In genomic region chr10:30436200-30436599, GRCh38 we compare ENCODE assay signal across 8 cellular contexts. TPM values are rescaled to one million over a fixed set of nuclear protein-coding genes. Genes with fewer than 3 reads are reported as not detected.
DNase-seq lines count a peak whose midpoint lies in the region; ATAC-seq and TF ChIP-seq lines count a peak whose summit lies in the region.

No MANE protein-coding gene starts in this region.

- H3K9me3 Mint-ChIP-seq in dendritic cell treated with granulocyte-macrophage colony-stimulating factor and Interleukin-4, amounts not matched to agents 40 ng/mL and 50 ng/mL, for 4 days, result no peaks in the 10 kb centered on the region

- peak overlapping the region; percentile 89 for H3K4me2 ChIP-seq in PC-3 (ENCODE audit: low read length)

- H3K9ac ChIP-seq in PC-3 (ENCODE audit: low read length), result peak overlapping the region; percentile 72
- H3K9ac ChIP-seq in mucosa of rectum (ENCODE audit: low read depth in 1 of 2, low read length in 2 of 2), result peak overlapping the region; percentile 61 to 66

- DNase-seq in NCI-H748 (lab: John Stamatoyannopoulos, UW; ENCODE audit: unreplicated experiment) (peak; percentile 4), NCI-H748 treated with DMSO at 0.1 percent for 48 hours (lab: John Stamatoyannopoulos, UW) (no peak), PC-3 (peak; percentile 64)

- H3K27ac ChIP-seq in PC-3 (ENCODE audit: low read length) (peak overlapping the region; percentile 86), mucosa of rectum (ENCODE audit: low read depth in 2 of 2, low read length in 2 of 2) (peak overlapping the region; percentile 50 to 59)

- peak overlapping the region; percentile 97 for H3K27ac Mint-ChIP-seq in dendritic cell treated with granulocyte-macrophage colony-stimulating factor and Interleukin-4, amounts not matched to agents 40 ng/mL and 50 ng/mL, for 4 days

- TF ChIP-seq CTCF in PC-3 (conservative IDR thresholded peaks at IDR 0.05; ENCODE audit: low read depth, low read length), result no peak

- CTCF ChIA-PET in PC-3 (lab: Charles Lee), result interaction anchor here (0.6 kb wide), 1 partner anchor 77 kb away, joined by 6 read pairs; no protein-coding TSS in a partner anchor

- peaks cover 68% of the 10 kb centered on the region for H3K4me1 Mint-ChIP-seq in dendritic cell treated with granulocyte-macrophage colony-stimulating factor and Interleukin-4, amounts not matched to agents 40 ng/mL and 50 ng/mL, for 4 days (ENCODE audit: low read depth)

- no peaks in the 10 kb centered on the region for H3K9me2 ChIP-seq in PC-3 (replicated peaks; ENCODE audit: low read length)

- H3K36me3 ChIP-seq in PC-3 (ENCODE audit: low read depth, low read length) (peaks cover 5% of the 10 kb centered on the region; the same call in 1 of the 2 replicates), mucosa of rectum (ENCODE audit: control insufficient read depth in 2 of 2, insufficient read depth in 2 of 2, low read length in 2 of 2) (peaks cover 15 to 17% of the 10 kb centered on the region in 2 donors)

- H3K4me3 Mint-ChIP-seq in dendritic cell treated with granulocyte-macrophage colony-stimulating factor and Interleukin-4, amounts not matched to agents 40 ng/mL and 50 ng/mL, for 4 days, result peak overlapping the region; percentile 97

- POLR2A ChIA-PET in PC-3 (lab: Charles Lee; ENCODE audit: unreplicated experiment), result no interaction called here

- H3F3A ChIP-seq in PC-3 (ENCODE audit: low read length, unreplicated experiment), result no peaks in the 10 kb centered on the region

- H3K4me1 ChIP-seq in PC-3 (ENCODE audit: insufficient read depth, low read length), result peaks cover 38% of the 10 kb centered on the region
- peaks cover 17 to 27% of the 10 kb centered on the region in 2 donors for H3K4me1 ChIP-seq in mucosa of rectum (ENCODE audit: control insufficient read depth in 2 of 2, insufficient read depth in 2 of 2, low read length in 2 of 2)

- no peaks in the 10 kb centered on the region for H3K27me3 Mint-ChIP-seq in dendritic cell treated with granulocyte-macrophage colony-stimulating factor and Interleukin-4, amounts not matched to agents 40 ng/mL and 50 ng/mL, for 4 days

- H3K79me2 ChIP-seq in PC-3 (ENCODE audit: low read length), result peaks cover 49% of the 10 kb centered on the region

- no TSS peak for BruUV-seq in PC-3 (replicated peaks; lab: Mats Ljungman, UMichigan)

- no peak overlapping the region for H2AFZ ChIP-seq in PC-3 (ENCODE audit: low read length)

- peaks cover 82% of the 10 kb centered on the region for H3K36me3 Mint-ChIP-seq in dendritic cell treated with granulocyte-macrophage colony-stimulating factor and Interleukin-4, amounts not matched to agents 40 ng/mL and 50 ng/mL, for 4 days (ENCODE audit: low read depth)

- peaks cover 18% of the 10 kb centered on the region; the same call in 1 of the 2 replicates for H4K20me1 ChIP-seq in PC-3 (ENCODE audit: low read length)

- no peaks in the 10 kb centered on the region for H3K9me3 ChIP-seq in PC-3 (ENCODE audit: low read length)
- H3K9me3 ChIP-seq in mucosa of rectum (ENCODE audit: control insufficient read depth in 2 of 2, low read length in 2 of 2), result no peaks in the 10 kb centered on the region

- intact Hi-C loops in PC-3 (cut with micrococcal nuclease), result no loop called here
- intact Hi-C loops in dendritic cell treated with granulocyte-macrophage colony-stimulating factor and Interleukin-4, amounts not matched to agents 40 ng/mL and 50 ng/mL, for 4 days (cut with micrococcal nuclease), result no loop called here

- no peaks in the 10 kb centered on the region for H3K27me3 ChIP-seq in PC-3 (ENCODE audit: low read length)
- H3K27me3 ChIP-seq in mucosa of rectum (ENCODE audit: control insufficient read depth in 2 of 2, insufficient read depth in 2 of 2, low read length in 2 of 2), result no peaks in the 10 kb centered on the region

- H3K4me3 ChIP-seq in PC-3 (ENCODE audit: low read length), result peak overlapping the region; percentile 98
- H3K4me3 ChIP-seq in mucosa of rectum (ENCODE audit: low read length in 2 of 2), result peak overlapping the region; percentile 42 to 68

- ATAC-seq in PC-3 (peak; percentile 19), GM21723 (IDR thresholded peaks at IDR 0.05; ENCODE audit: unreplicated experiment) (no peak), GM18868 (IDR thresholded peaks at IDR 0.05; ENCODE audit: unreplicated experiment) (no peak), GM19035 (IDR thresholded peaks at IDR 0.05; ENCODE audit: unreplicated experiment) (no peak)

RNA-seq across cellular contexts. Expression of gene MAP3K8, which starts 2.2 kb away (rescaled TPM):
- total RNA-seq in PC-3 (2014; rRNA removed), result 4.9 and 6.5 TPM in 2 replicates
